4 cellular contexts compared by ENCODE assay signal in genomic region chr19:22180117-22180704, GRCh38. TPM values are rescaled to one million over a fixed set of nuclear protein-coding genes. Genes with fewer than 3 reads are reported as not detected.
"Had no signal": no experiment of that assay in that cellular context is flagged by ENCODE, and none has a peak within 500 bp of the region (broad histone marks: within the 10 kb centered on the region; RNA-seq: fewer than 3 reads in every experiment).

No MANE protein-coding gene starts in this region.

RNA-seq across cellular contexts. Expression of gene ZNF676, which starts 16.5 kb away (rescaled TPM):
- total RNA-seq: LHCN-M2, M059J, MCF 10A, NCI-H460 had no signal
